Comparison of ENCODE assay signal across 23 cellular contexts in the genomic region with DNA sequence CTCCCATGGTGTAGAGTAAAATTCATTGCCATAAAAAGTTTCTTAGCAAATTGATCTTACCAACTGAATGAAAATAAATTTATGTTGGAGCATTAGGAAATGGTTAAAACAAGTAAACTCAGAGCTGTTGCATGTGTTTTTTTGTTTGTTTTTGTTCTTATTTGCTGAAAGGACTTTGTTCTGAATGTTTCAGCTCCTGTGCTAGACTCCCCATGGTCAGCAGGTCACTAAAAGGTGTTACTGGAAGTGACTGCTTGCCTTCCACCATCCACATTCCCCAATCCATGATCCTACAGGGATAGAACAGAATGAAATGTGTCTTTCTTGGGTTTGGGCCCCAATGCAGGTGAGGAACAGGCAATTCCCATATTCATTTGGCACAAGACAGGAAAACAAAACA.
"Had no signal": no experiment of that assay in that cellular context is flagged by ENCODE, and none has a peak within 500 bp of the region (broad histone marks: within the 10 kb centered on the region; RNA-seq: fewer than 3 reads in every experiment).

No MANE protein-coding gene starts in this region.

- H3K27ac ChIP-seq: colonic mucosa, epithelial cell of prostate, foreskin keratinocyte, heart right ventricle, left ventricle myocardium inferior, lower lobe of right lung had no signal

- H3K4me1 Mint-ChIP-seq: mesothelial cell of epicardium, naive B cell had no signal

- H3K4me3 ChIP-seq: colonic mucosa, heart right ventricle, left ventricle myocardium inferior, lower lobe of right lung, mucosa of descending colon had no signal

- H3K4me1 ChIP-seq: colonic mucosa, foreskin keratinocyte, heart right ventricle, left ventricle myocardium inferior, lower lobe of right lung had no signal

- DNase-seq: cerebellar nuclear complex; colonic mucosa; cortex of kidney; effector CD8-positive, alpha-beta T cell; effector memory CD8-positive, alpha-beta T cell; endodermal cell; erythroblast; foreskin keratinocyte; glutamatergic neuron; head of caudate nucleus; heart right ventricle; hippocampal formation; kidney; kidney glomerular epithelial cell; left ventricle myocardium inferior; lower lobe of right lung; mesenchymal stem cell; mucosa of descending colon; naive B cell had no signal

- ATAC-seq: effector memory CD8-positive, alpha-beta T cell; esophagus mucosa; foreskin keratinocyte; heart right ventricle; lower lobe of right lung; mucosa of descending colon had no signal

- H3K27ac Mint-ChIP-seq: dendritic cell treated with granulocyte-macrophage colony-stimulating factor and Interleukin-4, amounts not matched to agents 40 ng/mL and 50 ng/mL, for 4 days; effector memory CD8-positive, alpha-beta T cell; endodermal cell; mesothelial cell of epicardium; naive B cell had no signal

- H3K9me3 Mint-ChIP-seq: dendritic cell treated with granulocyte-macrophage colony-stimulating factor and Interleukin-4, amounts not matched to agents 40 ng/mL and 50 ng/mL, for 4 days; effector memory CD8-positive, alpha-beta T cell had no signal

- H3K36me3 Mint-ChIP-seq: mesothelial cell of epicardium, naive B cell had no signal

- H3K27me3 ChIP-seq: colonic mucosa had no signal

- H3K27me3 Mint-ChIP-seq: dendritic cell treated with granulocyte-macrophage colony-stimulating factor and Interleukin-4, amounts not matched to agents 40 ng/mL and 50 ng/mL, for 4 days had no signal

- H3K4me3 Mint-ChIP-seq: dendritic cell treated with granulocyte-macrophage colony-stimulating factor and Interleukin-4, amounts not matched to agents 40 ng/mL and 50 ng/mL, for 4 days; effector memory CD8-positive, alpha-beta T cell; endodermal cell; mesothelial cell of epicardium; naive B cell had no signal

- H3K9me3 ChIP-seq: colonic mucosa, heart right ventricle, left ventricle myocardium inferior, lower lobe of right lung, mucosa of descending colon had no signal

- H3K36me3 ChIP-seq: colonic mucosa, heart right ventricle, left ventricle myocardium inferior, lower lobe of right lung had no signal
